ENCODE assay signal across 3 cellular contexts in genomic region chr11:134904103-134904502, GRCh38.
"Had no signal": no experiment of that assay in that cellular context is flagged by ENCODE, and none has a peak within 500 bp of the region (broad histone marks: within the 10 kb centered on the region; RNA-seq: fewer than 3 reads in every experiment).

No MANE protein-coding gene starts in this region.

- ATAC-seq: GM12878 had no signal

- DNase-seq: GDM1, GF-D8 had no signal

- H3K4me3 ChIP-seq: GM12878 had no signal
